ENCODE assay signal across 8 cellular contexts in the genomic region with DNA sequence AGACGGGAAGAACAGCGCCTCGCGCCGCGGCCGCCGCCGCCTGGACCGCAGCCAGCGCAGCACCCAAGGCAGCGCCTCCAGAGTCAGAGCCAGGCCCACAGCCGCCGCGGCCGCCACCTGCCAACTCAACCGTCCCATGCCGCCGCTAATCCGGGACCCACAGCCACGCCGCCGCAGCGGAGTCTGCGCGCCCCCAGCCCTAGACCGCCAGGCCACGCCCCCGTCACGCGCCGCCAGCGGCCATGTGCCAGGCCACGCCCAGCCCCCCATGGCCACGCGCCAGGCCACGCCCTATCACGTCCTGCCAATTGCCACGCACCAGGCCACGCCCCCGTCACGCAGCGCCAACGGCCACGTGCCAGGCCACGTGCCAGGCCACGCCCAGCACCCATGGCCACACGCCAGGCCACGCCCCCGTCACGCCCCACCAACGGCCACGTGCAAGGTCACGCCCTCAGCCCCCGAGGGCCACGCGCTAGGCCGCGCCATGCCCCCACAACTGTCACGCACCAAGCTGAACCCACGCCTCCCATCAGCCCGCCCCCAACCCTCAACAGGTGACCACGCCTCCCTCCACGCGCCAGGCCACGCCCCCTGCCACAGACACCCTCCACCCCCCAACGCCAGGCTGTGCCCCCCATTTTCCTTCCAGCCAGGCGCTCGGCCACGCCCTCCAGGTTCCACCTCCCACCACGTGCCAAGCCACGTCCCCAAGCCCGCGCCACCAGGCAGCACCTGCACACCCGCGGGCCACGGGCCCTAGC. TPM values are rescaled to one million over a fixed set of nuclear protein-coding genes. Genes with fewer than 3 reads are reported as not detected.
DNase-seq lines count a peak whose midpoint lies in the region; ATAC-seq and TF ChIP-seq lines count a peak whose summit lies in the region.

A gene with protein sequence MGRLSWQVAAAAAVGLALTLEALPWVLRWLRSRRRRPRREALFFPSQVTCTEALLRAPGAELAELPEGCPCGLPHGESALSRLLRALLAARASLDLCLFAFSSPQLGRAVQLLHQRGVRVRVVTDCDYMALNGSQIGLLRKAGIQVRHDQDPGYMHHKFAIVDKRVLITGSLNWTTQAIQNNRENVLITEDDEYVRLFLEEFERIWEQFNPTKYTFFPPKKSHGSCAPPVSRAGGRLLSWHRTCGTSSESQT (minus strand): TSS at position 185 of the 764 bp plus-strand sequence. CDS start 47 bp downstream, at position 138.

- no peak within 1 kb of the TSS for H2AFZ ChIP-seq in mesenchymal stem cell (ENCODE audit: low read depth, low read length)

- H2BK12ac ChIP-seq in mesenchymal stem cell (ENCODE audit: low read length in 2 of 2): no peak within 1 kb of the TSS

- no peak within 1 kb of the TSS for H2BK15ac ChIP-seq in mesenchymal stem cell (ENCODE audit: low read depth, poor library complexity, severe bottlenecking)

- H3K23ac ChIP-seq in mesenchymal stem cell (ENCODE audit: low read length in 2 of 2): no peak within 1 kb of the TSS

- H3K4me2 ChIP-seq in mesenchymal stem cell (ENCODE audit: low read length, poor library complexity, severe bottlenecking): no peak within 1 kb of the TSS

- peak within 1 kb of the TSS; percentile 8 to 87 for H3K4me3 ChIP-seq in mesenchymal stem cell (ENCODE audit: insufficient read depth in 1 of 2, low read depth in 1 of 2, low read length in 2 of 2)

- no peak within 1 kb of the TSS for H3K27ac ChIP-seq in mesenchymal stem cell (ENCODE audit: low read length, poor library complexity, severe bottlenecking)

- WGBS in mesenchymal stem cell: 96% methylated on average over 66 of the region's 77 CpGs

- H2BK120ac ChIP-seq in mesenchymal stem cell (ENCODE audit: low read depth, low read length): no peak within 1 kb of the TSS

- peak within 1 kb of the TSS in 1 of 2 experiments; percentile 19 for H3K14ac ChIP-seq in mesenchymal stem cell (ENCODE audit: low read length in 2 of 2)

- peaks cover 3% of the 10 kb centered on the region for H3K79me1 ChIP-seq in mesenchymal stem cell (replicated peaks; ENCODE audit: low read length, poor library complexity, severe bottlenecking)

- no peaks in the 10 kb centered on the region for H3K27me3 ChIP-seq in mesenchymal stem cell (ENCODE audit: control insufficient read depth in 1 of 2, insufficient read depth in 1 of 2, low read length in 2 of 2)

- peak; percentile 71 for ATAC-seq in GM18505 (IDR thresholded peaks at IDR 0.05; ENCODE audit: unreplicated experiment)
- peak; percentile 33 for ATAC-seq in HG03060 (IDR thresholded peaks at IDR 0.05; ENCODE audit: low read depth, unreplicated experiment)
- ATAC-seq in HG03039 (IDR thresholded peaks at IDR 0.05; ENCODE audit: unreplicated experiment): no peak

- peak; percentile 71 for TF ChIP-seq POLR2A in GM18505 (IDR thresholded peaks at IDR 0.05; ENCODE audit: borderline replicate concordance, extremely low read depth, insufficient read depth, insufficient read length)

- H2AK5ac ChIP-seq in mesenchymal stem cell (ENCODE audit: low read length, severe bottlenecking): no peak within 1 kb of the TSS

- H3K4me1 ChIP-seq in mesenchymal stem cell (ENCODE audit: control insufficient read depth, insufficient read depth, low read depth, low read length): peaks cover 6% of the 10 kb centered on the region

- peak within 1 kb of the TSS; percentile 56 for H4K8ac ChIP-seq in mesenchymal stem cell (ENCODE audit: low read length)

- peak within 1 kb of the TSS; percentile 95 for H4K91ac ChIP-seq in mesenchymal stem cell (ENCODE audit: low read length)

- peaks cover 21 to 30% of the 10 kb centered on the region in 2 experiments for H3K36me3 ChIP-seq in mesenchymal stem cell (ENCODE audit: control insufficient read depth in 1 of 2, insufficient read depth in 2 of 2, low read depth in 1 of 2, low read length in 2 of 2)

- peak; percentile 8 for DNase-seq in NCI-H524 treated with DMSO at 0.1 percent for 48 hours (lab: John Stamatoyannopoulos, UW)
- DNase-seq in activated CD4-positive, alpha-beta T cell treated with anti-CD3 and anti-CD28 coated beads for 24 hours (ENCODE audit: low read depth in 2 of 2): peak; percentile 88 to 92
- DNase-seq in cerebellar cortex (ENCODE audit: low spot score): peak; percentile 62
- DNase-seq in mesenchymal stem cell: no peak
- peak; percentile 82 to 90 for DNase-seq in stimulated activated CD8-positive, alpha-beta memory T cell treated with anti-CD3 and anti-CD28 coated beads, Interleukin-4, amount 100 ng/mL, for 4 hours (ENCODE audit: low read depth in 2 of 2, low spot score in 1 of 2)

- no peak within 1 kb of the TSS for H3K4ac ChIP-seq in mesenchymal stem cell (ENCODE audit: low read depth in 1 of 2, low read length in 2 of 2)

- H3K9me3 ChIP-seq in mesenchymal stem cell (ENCODE audit: control insufficient read depth, low read length): no peaks in the 10 kb centered on the region

- H3K18ac ChIP-seq in mesenchymal stem cell (ENCODE audit: low read depth in 1 of 2, low read length in 2 of 2): no peak within 1 kb of the TSS

- H3K9ac ChIP-seq in mesenchymal stem cell (ENCODE audit: low read length): peak within 1 kb of the TSS; percentile 90

- no peak within 1 kb of the TSS for H2BK5ac ChIP-seq in mesenchymal stem cell (ENCODE audit: low read depth, low read length, poor library complexity, severe bottlenecking)

RNA-seq across cellular contexts. Expression of the gene that starts here (rescaled TPM):
- polyA plus RNA-seq in mesenchymal stem cell (2013, experiment 1 of 2): 0.11 TPM
- polyA plus RNA-seq in mesenchymal stem cell (2013, experiment 2 of 2): 0.05 TPM
